In genomic region chr6:47416396-47417345, GRCh38 we compare ENCODE assay signal across 1 cellular context.
TF ChIP-seq lines count a peak whose summit lies in the region.

No MANE protein-coding gene starts in this region.

TF ChIP-seq in K562, 482 proteins besides CTCF, POLR2A, EP300 and RAD21 (continued from another document):
- peak; percentile 62 for TF ChIP-seq MXD1 (CRISPR knock-in tag; IDR thresholded peaks at IDR 0.05; ENCODE audit: borderline replicate concordance, poor library complexity, severe bottlenecking)
- TF ChIP-seq HDAC1 (IDR thresholded peaks at IDR 0.05) = peak in 1 of 2 experiments; percentile 44; a peak in 1 of 4 replicates
- TF ChIP-seq DPF2 (IDR thresholded peaks at IDR 0.05) = peak; percentile 44; the same call in 1 of the 2 replicates
- TF ChIP-seq PRDM10 (IDR thresholded peaks at IDR 0.05; ENCODE audit: partially characterized antibody) = peak; percentile 24
- 0 out of 2 replicates have a peak, but pooled peaks have one; percentile 21 for TF ChIP-seq TCF3 (CRISPR knock-in tag; IDR thresholded peaks at IDR 0.05)
- peak; percentile 36; the same call in 1 of the 2 replicates for TF ChIP-seq EGR1 (conservative IDR thresholded peaks at IDR 0.05)
- 0 out of 2 replicates have a peak, but pooled peaks have one; percentile 10 for TF ChIP-seq TAF7 (tag; IDR thresholded peaks at IDR 0.05)
- peak; percentile 63 for TF ChIP-seq CBFA2T2 (conservative IDR thresholded peaks at IDR 0.05)
- TF ChIP-seq GTF2B (IDR thresholded peaks at IDR 0.05; ENCODE audit: extremely low read depth, insufficient read length) = no peak
- no peak for TF ChIP-seq FOS (IDR thresholded peaks at IDR 0.05; ENCODE audit: extremely low read depth, insufficient read length)
- peak; percentile 37; the same call in 1 of the 2 replicates for TF ChIP-seq NFE2L1 (tag; IDR thresholded peaks at IDR 0.05; ENCODE audit: borderline replicate concordance, low read depth)
- no peak for TF ChIP-seq RFX5 (IDR thresholded peaks at IDR 0.05; ENCODE audit: low read depth, low read length)
- no peak for TF ChIP-seq BCL6 (CRISPR knock-in tag; IDR thresholded peaks at IDR 0.05)
- TF ChIP-seq FOSL1 (tag; conservative IDR thresholded peaks at IDR 0.05) = 0 out of 2 replicates have a peak, but pooled peaks have one; percentile 24
- TF ChIP-seq CREB3 (tag; conservative IDR thresholded peaks at IDR 0.05; ENCODE audit: low read depth) = peak; percentile 83; the same call in 1 of the 2 replicates
- peak; percentile 73 for TF ChIP-seq GTF2A2 (tag; IDR thresholded peaks at IDR 0.05)
- TF ChIP-seq MECOM (CRISPR knock-in tag; IDR thresholded peaks at IDR 0.05) = peak; percentile 81
- peak; percentile 73; the same call in 1 of the 2 replicates for TF ChIP-seq ILK (tag; IDR thresholded peaks at IDR 0.05; ENCODE audit: borderline replicate concordance, low read depth)
- TF ChIP-seq ZNF76 (CRISPR knock-in tag; IDR thresholded peaks at IDR 0.05; ENCODE audit: borderline replicate concordance) = no peak
- no peak for TF ChIP-seq NR4A1 (CRISPR knock-in tag; IDR thresholded peaks at IDR 0.05)
- peak; percentile 92 for TF ChIP-seq NR4A1 (tag; IDR thresholded peaks at IDR 0.05)
- 0 out of 2 replicates have a peak, but pooled peaks have one; percentile 18 for TF ChIP-seq TRIM28 (IDR thresholded peaks at IDR 0.05)
- no peak for TF ChIP-seq E2F1 (CRISPR knock-in tag; IDR thresholded peaks at IDR 0.05)
- TF ChIP-seq DDX20 (tag; IDR thresholded peaks at IDR 0.05; ENCODE audit: low read depth) = peak; percentile 85
- TF ChIP-seq U2AF1 (optimal IDR thresholded peaks at IDR 0.05; ENCODE audit: low read depth, low read length) = no peak
- 0 out of 2 replicates have a peak, but pooled peaks have one; percentile 19 for TF ChIP-seq ZBTB12 (CRISPR knock-in tag; IDR thresholded peaks at IDR 0.05)
- TF ChIP-seq ZNF584 (CRISPR knock-in tag; IDR thresholded peaks at IDR 0.05; ENCODE audit: low read depth) = peak; percentile 67; the same call in 1 of the 2 replicates
- TF ChIP-seq HSF4 (CRISPR knock-in tag; IDR thresholded peaks at IDR 0.05; ENCODE audit: borderline replicate concordance) = peak; percentile 89
- 0 out of 2 replicates have a peak, but pooled peaks have one; percentile 13 for TF ChIP-seq ZBTB2 (IDR thresholded peaks at IDR 0.05)
- TF ChIP-seq PYGO2 (tag; IDR thresholded peaks at IDR 0.05) = 0 out of 2 replicates have a peak, but pooled peaks have one; percentile 49
- TF ChIP-seq ZNF175 (CRISPR knock-in tag; IDR thresholded peaks at IDR 0.05; ENCODE audit: low read depth) = 0 out of 2 replicates have a peak, but pooled peaks have one; percentile 38
- no peak for TF ChIP-seq NR2C1 (IDR thresholded peaks at IDR 0.05)
- TF ChIP-seq NR2C1 (tag; IDR thresholded peaks at IDR 0.05) = peak; percentile 80
- TF ChIP-seq SMARCE1 (IDR thresholded peaks at IDR 0.05) = peak; percentile 45; the same call in 1 of the 2 replicates
- peak; percentile 58 for TF ChIP-seq HMBOX1 (IDR thresholded peaks at IDR 0.05)
- peak; percentile 92 for TF ChIP-seq IRF9 (tag; IDR thresholded peaks at IDR 0.05)
- TF ChIP-seq CXXC5 (CRISPR knock-in tag; IDR thresholded peaks at IDR 0.05) = peak; percentile 79
- TF ChIP-seq PTTG1 (tag; IDR thresholded peaks at IDR 0.05; ENCODE audit: low read depth) = peak; percentile 88
- peak; percentile 58; the same call in 1 of the 2 replicates for TF ChIP-seq ID3 (CRISPR knock-in tag; IDR thresholded peaks at IDR 0.05)
- TF ChIP-seq ID3 (tag; IDR thresholded peaks at IDR 0.05) = peak; percentile 84
- peak; percentile 79 for TF ChIP-seq CEBPB (tag; IDR thresholded peaks at IDR 0.05)
- TF ChIP-seq ZNF398 (CRISPR knock-in tag; IDR thresholded peaks at IDR 0.05) = peak; percentile 66
- TF ChIP-seq NCOR1 (IDR thresholded peaks at IDR 0.05) = peak; percentile 22; the same call in 1 of the 2 replicates
- TF ChIP-seq ZBTB34 (CRISPR knock-in tag; IDR thresholded peaks at IDR 0.05) = 0 out of 2 replicates have a peak, but pooled peaks have one; percentile 36
TF ChIP-seq in K562: peak in this region for 58.
